Comparison of ENCODE assay signal across 8 cellular contexts in genomic region chr5:179805529-179806249, GRCh38. TPM values are rescaled to one million over a fixed set of nuclear protein-coding genes. Genes with fewer than 3 reads are reported as not detected.
DNase-seq lines count a peak whose midpoint lies in the region; ATAC-seq and TF ChIP-seq lines count a peak whose summit lies in the region.

No MANE protein-coding gene starts in this region.

- peak overlapping the region; percentile 60 to 79 for H3K4me3 ChIP-seq in Panc1 (ENCODE audit: low read depth in 2 of 2, low read length in 2 of 2)
- peak overlapping the region; percentile 84 for H3K4me3 ChIP-seq in colonic mucosa
- peak overlapping the region; percentile 69 for H3K4me3 ChIP-seq in lung
- H3K4me3 ChIP-seq in thyroid gland (replicated peaks in 1 of 3) = peak overlapping the region; percentile 53 to 73 (median 71)

- POLR2A ChIA-PET in Panc1 (lab: Charles Lee) = interaction anchor here (1.1 kb wide), 1 partner anchor 20 kb away, joined by 3 read pairs; no protein-coding TSS in a partner anchor

- CTCF ChIA-PET in Panc1 (lab: Charles Lee) = no interaction called here

- peak in 1 of 2 donors; percentile 32 for TF ChIP-seq POLR2A in thyroid gland (IDR thresholded peaks at IDR 0.05)

- intact Hi-C loops in Panc1 (cut with micrococcal nuclease; ENCODE audit: unreplicated experiment) = no loop called here
- intact Hi-C loops in colonic mucosa (cut with DNase I) = loop anchor here (10.0 kb wide), 1 partner anchor 99 kb away; the partner anchor contains the start of gene TBC1D9B
- intact Hi-C loops in thyroid gland (cut with DNase I) = loop anchor here (5.0 kb wide), 1 partner anchor 183 kb away; the partner anchor contains the start of gene HNRNPH1

- in situ Hi-C loops in Panc1 (cut with HindIII; ENCODE audit: low pct_unique_long_range_greater_than_20kb, low sequenced_read_pairs) = no loop called here

- peaks cover 4% of the 10 kb centered on the region; the same call in 1 of the 2 replicates for H3K36me3 ChIP-seq in Panc1 (ENCODE audit: control insufficient read depth, insufficient read depth, low read length)
- peaks cover 7% of the 10 kb centered on the region for H3K36me3 ChIP-seq in colonic mucosa
- H3K36me3 ChIP-seq in lung (ENCODE audit: control insufficient read depth in 2 of 2, insufficient read depth in 2 of 2, low read length in 2 of 2) = peaks cover 0 to 7% of the 10 kb centered on the region in 2 donors
- H3K36me3 ChIP-seq in thyroid gland = peaks cover 0 to 7% of the 10 kb centered on the region in 2 donors

- 6 to 10% methylated on average over 52 to 65 of the region's 65 CpGs for WGBS in lung, 2 donors
- WGBS in thyroid gland, 2 donors = 4 to 15% methylated on average over 8 to 25 of the region's 65 CpGs

- H3K27me3 ChIP-seq in Panc1 (ENCODE audit: control insufficient read depth, insufficient read depth, low read length) (no peaks in the 10 kb centered on the region), colonic mucosa (no peaks in the 10 kb centered on the region), lung (ENCODE audit: control insufficient read depth, insufficient read depth) (no peaks in the 10 kb centered on the region), thyroid gland (no peaks in the 10 kb centered on the region)

- H3K9ac ChIP-seq in colonic mucosa (ENCODE audit: low read depth in 2 of 2, low read length in 2 of 2) = peak overlapping the region; percentile 96

- ATAC-seq in HG02884 (IDR thresholded peaks at IDR 0.05; ENCODE audit: unreplicated experiment) (peak; percentile 8), Panc1 (0 out of 2 replicates have a peak, but pooled peaks have one; percentile 1), lung (ENCODE audit: insufficient read depth, low FRiP score) (peak; percentile 17)

- peak; percentile 37 for DNase-seq in stimulated activated CD4-positive, alpha-beta T cell treated with anti-CD3 and anti-CD28 coated beads, Interleukin-12 subunit alpha, Interleukin-12 subunit beta, amount 100 ng/mL, for 4 hours
- no peak for DNase-seq in stimulated activated CD4-positive, alpha-beta T cell treated with anti-CD3 and anti-CD28 coated beads, Interleukin-2, amount 100 ng/mL, for 48 hours
- DNase-seq in Panc1 (ENCODE audit: low read depth, low spot score) (no peak), colonic mucosa (peak; percentile 31), lung (ENCODE audit: low spot score) (no peak), thyroid gland (peak; percentile 42 to 43), SHP77 (lab: John Stamatoyannopoulos, UW) (no peak)

- no TSS peak for BruUV-seq in Panc1 (replicated peaks; lab: Mats Ljungman, UMichigan)

- H3K9me3 ChIP-seq in Panc1 (ENCODE audit: control insufficient read depth, insufficient read depth, low read depth, low read length) = no peaks in the 10 kb centered on the region
- no peaks in the 10 kb centered on the region for H3K9me3 ChIP-seq in colonic mucosa
- no peaks in the 10 kb centered on the region for H3K9me3 ChIP-seq in lung (ENCODE audit: control insufficient read depth in 2 of 2, insufficient read depth in 1 of 2, low read length in 1 of 2)
- no peaks in the 10 kb centered on the region for H3K9me3 ChIP-seq in thyroid gland

- H3K27ac ChIP-seq in Panc1 (ENCODE audit: low read length) (peak overlapping the region; percentile 75), colonic mucosa (peak overlapping the region; percentile 99), lung (ENCODE audit: low read depth in 1 of 2, low read length in 1 of 2) (peak overlapping the region; percentile 85 to 92), thyroid gland (peak overlapping the region; percentile 55 to 89 (median 89))

- no peak for TF ChIP-seq CTCF in Panc1 (IDR thresholded peaks at IDR 0.05)
- no peak for TF ChIP-seq CTCF in colonic mucosa (IDR thresholded peaks at IDR 0.05)
- TF ChIP-seq CTCF in lung (IDR thresholded peaks at IDR 0.05; ENCODE audit: control extremely low read depth, extremely low read depth) = no peak
- TF ChIP-seq CTCF in thyroid gland (IDR thresholded peaks at IDR 0.05) = peak in 1 of 6 experiments; percentile 1

- peaks cover 30% of the 10 kb centered on the region for H3K4me1 ChIP-seq in Panc1 (ENCODE audit: control insufficient read depth, insufficient read depth, low read length)
- H3K4me1 ChIP-seq in colonic mucosa = peaks cover 39% of the 10 kb centered on the region
- H3K4me1 ChIP-seq in lung (ENCODE audit: control insufficient read depth in 2 of 2, insufficient read depth in 2 of 2, low read length in 2 of 2) = peaks cover 0 to 18% of the 10 kb centered on the region in 2 donors
- peaks cover 13 to 42% of the 10 kb centered on the region in 2 donors for H3K4me1 ChIP-seq in thyroid gland

RNA-seq across cellular contexts. Expression of gene MGAT4B, which starts 1.0 kb away (rescaled TPM):
- total RNA-seq in Panc1 (2021; ENCODE audit: unreplicated experiment) (406 TPM), colonic mucosa (100 to 1,000 TPM; 332 to 540 TPM), lung (100 to 1,000 TPM in 1 of 2 donors, 10 to 100 TPM in 1; 73.2 to 154 TPM), thyroid gland (100 to 1,000 TPM in 2 of 4 donors, 10 to 100 TPM in 2; 83.6 to 108 (median 102) TPM)
- 616 TPM for polyA plus RNA-seq in Panc1 (2012; ENCODE audit: insufficient read length)
- polyA plus RNA-seq in lung = 10 to 100 TPM; 65.0 to 91.7 TPM

RNA-seq across cellular contexts. Expression of gene LTC4S, which starts 11.9 kb away (rescaled TPM):
- total RNA-seq in Panc1 (2021; ENCODE audit: unreplicated experiment) (0.69 TPM), colonic mucosa (1 to 10 TPM; 5.3 to 5.4 TPM), lung (10 to 100 TPM in 1 of 2 donors, 1 to 10 TPM in 1; 4.0 to 25.3 TPM), thyroid gland (10 to 100 TPM in 2 of 4 donors, 1 to 10 TPM in 2; 6.4 to 28.2 (median 15.9) TPM)
- 1.2 TPM for polyA plus RNA-seq in Panc1 (2012; ENCODE audit: insufficient read length)
- 10 to 100 TPM in 1 of 2 donors, 1 to 10 TPM in 1; 4.3 to 12.3 TPM for polyA plus RNA-seq in lung

RNA-seq across cellular contexts. Expression of gene SQSTM1, which starts 15.0 kb away (rescaled TPM):
- total RNA-seq in Panc1 (2021; ENCODE audit: unreplicated experiment) (985 TPM), colonic mucosa (100 to 1,000 TPM; 262 to 388 TPM), lung (100 to 1,000 TPM; 350 to 568 TPM), thyroid gland (1,000 to 10,000 TPM in 1 of 4 donors, 100 to 1,000 TPM in 3; 649 to 1,146 (median 971) TPM)
- polyA plus RNA-seq in Panc1 (2012; ENCODE audit: insufficient read length) = 958 TPM
- 100 to 1,000 TPM; 298 to 394 TPM for polyA plus RNA-seq in lung

RNA-seq across cellular contexts. Expression of gene MRNIP, which starts 52.9 kb away (rescaled TPM):
- total RNA-seq in Panc1 (2021; ENCODE audit: unreplicated experiment) = 33.0 TPM
- 21.9 TPM for polyA plus RNA-seq in Panc1 (2012; ENCODE audit: insufficient read length)
- 10 to 100 TPM in 1 of 2 donors, 1 to 10 TPM in 1; 8.6 to 17.5 TPM for total RNA-seq in colonic mucosa
- total RNA-seq in lung = 10 to 100 TPM; 29.5 to 51.0 TPM
- 10 to 100 TPM; 15.4 to 41.2 TPM for polyA plus RNA-seq in lung
- 10 to 100 TPM; 37.1 to 68.2 (median 52.1) TPM for total RNA-seq in thyroid gland

Comparison
In these comparisons a context has a peak if more than half of its experiments do, and no peak if none do; other contexts are left out.
1. DNase-seq: peak in stimulated activated CD4-positive, alpha-beta T cell treated with anti-CD3 and anti-CD28 coated beads, Interleukin-12 subunit alpha, Interleukin-12 subunit beta, amount 100 ng/mL, for 4 hours (single experiment), colonic mucosa (single experiment) and thyroid gland (2 of 2); none in stimulated activated CD4-positive, alpha-beta T cell treated with anti-CD3 and anti-CD28 coated beads, Interleukin-2, amount 100 ng/mL, for 48 hours (0 of 2), Panc1 (single experiment), lung (single experiment) and SHP77 (0 of 2).
2. Peak in every context shown above with its lines, with median percentiles within 50 percentile points of each other: ATAC-seq, H3K27ac ChIP-seq and H3K4me3 ChIP-seq.